Comparison of ENCODE assay signal across 2 cellular contexts in the genomic region with DNA sequence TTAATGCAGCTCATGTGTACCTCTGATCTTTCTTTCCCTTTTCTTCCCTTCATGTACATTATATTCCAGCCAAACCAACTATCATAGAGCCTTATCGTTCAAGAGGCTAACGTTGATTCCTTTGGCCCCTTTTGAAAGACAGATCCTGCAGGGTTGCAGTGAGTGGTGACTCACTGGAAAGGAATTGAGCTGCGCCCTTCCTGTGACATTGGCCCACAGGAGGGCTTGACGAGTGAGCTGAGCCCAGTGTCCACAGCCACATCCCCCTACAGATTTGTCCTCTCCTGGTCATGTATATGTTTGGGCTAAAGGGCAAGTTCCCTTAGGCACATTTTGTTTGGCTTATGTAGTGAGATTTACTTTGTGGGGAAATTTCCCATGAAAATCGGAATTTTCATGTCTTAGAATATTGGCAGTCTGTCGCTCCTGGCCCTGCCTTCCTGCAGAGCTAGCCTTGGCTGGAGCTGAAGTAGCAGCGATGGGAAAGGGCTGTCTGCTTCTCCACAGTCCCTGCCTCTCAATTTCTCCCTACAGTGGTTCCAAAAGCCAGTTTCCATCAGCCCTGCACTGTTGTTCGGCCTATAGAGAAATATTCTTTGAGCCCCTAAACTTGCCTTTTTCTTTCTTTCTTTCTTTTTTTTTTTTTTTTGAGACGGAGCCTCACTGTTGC. TPM values are rescaled to one million over a fixed set of nuclear protein-coding genes. Genes with fewer than 3 reads are reported as not detected.
"Had no signal": no experiment of that assay in that cellular context is flagged by ENCODE, and none has a peak within 500 bp of the region (broad histone marks: within the 10 kb centered on the region; RNA-seq: fewer than 3 reads in every experiment).

No MANE protein-coding gene starts in this region.

RNA-seq across cellular contexts. Expression of gene NPIPB9, which starts 19.0 kb away (rescaled TPM):
- total RNA-seq: epithelial cell of proximal tubule, vagina had no signal
